In the genomic region with DNA sequence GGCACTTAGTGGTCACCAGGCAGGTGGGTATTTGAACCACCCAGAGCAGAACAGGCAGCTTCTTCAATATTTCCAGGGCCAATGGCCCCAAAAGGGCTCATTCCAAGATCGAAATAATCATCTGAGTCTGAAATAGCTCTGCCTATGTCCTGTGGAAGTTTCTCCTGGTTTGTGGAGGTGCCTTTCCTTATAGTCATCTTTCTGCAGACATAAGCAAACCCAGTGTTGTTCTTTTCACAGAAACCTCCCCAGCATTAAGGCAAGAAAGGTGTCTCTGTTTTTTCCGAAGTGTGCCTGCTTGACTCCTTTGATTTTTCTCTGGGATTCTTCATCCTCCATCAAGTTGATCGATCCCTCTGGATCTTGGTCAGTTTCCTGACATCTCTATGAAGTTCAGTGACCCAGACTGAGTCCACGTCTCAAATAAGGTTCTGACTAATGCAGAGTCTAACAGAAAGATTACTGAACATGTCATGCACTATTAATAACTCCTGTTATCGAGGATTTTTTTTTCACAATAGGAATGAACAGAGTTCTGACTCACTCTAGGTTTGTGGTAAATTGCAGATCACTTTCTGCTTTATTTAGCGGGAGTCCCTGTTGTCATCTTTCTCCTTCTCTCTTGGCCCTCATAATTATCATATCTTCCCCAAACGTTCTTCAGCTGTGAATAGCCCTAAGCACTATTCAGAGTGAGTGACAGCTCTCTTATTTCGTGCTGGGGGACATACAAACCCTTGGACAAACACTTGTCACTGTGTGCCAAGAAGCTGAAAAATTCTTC, we compare ENCODE assay signal across 1 cellular context.
TF ChIP-seq lines count a peak whose summit lies in the region.

No MANE protein-coding gene starts in this region.

TF ChIP-seq in H1, 55 proteins besides CTCF, POLR2A, EP300 and RAD21:
- TF ChIP-seq CEBPB (IDR thresholded peaks at IDR 0.05; ENCODE audit: low read depth, low read length) (no peak), TAF7 (optimal IDR thresholded peaks at IDR 0.05; ENCODE audit: borderline replicate concordance, low read depth, low read length) (no peak)
